In genomic region chr7:142556745-142557144, GRCh38 we compare ENCODE assay signal across 9 cellular contexts.
DNase-seq lines count a peak whose midpoint lies in the region; ATAC-seq and TF ChIP-seq lines count a peak whose summit lies in the region.
"Had no signal": no experiment of that assay in that cellular context is flagged by ENCODE, and none has a peak within 500 bp of the region (broad histone marks: within the 10 kb centered on the region; RNA-seq: fewer than 3 reads in every experiment).

No MANE protein-coding gene starts in this region.

- DNase-seq in AG04449 (ENCODE audit: low read depth, low spot score) (peak; percentile 91), iPS DF 4.7 (ENCODE audit: extremely low read depth, low spot score) (peak; percentile 49), NCI-H526 (lab: John Stamatoyannopoulos, UW) (no peak), SHP77 (lab: John Stamatoyannopoulos, UW) (no peak)
- DNase-seq in activated T-cell treated with anti-CD3 and anti-CD28 coated beads, Interleukin-2, amount 50 U/mL, for 72 hours: peak; percentile 19 to 22

- no peaks in the 10 kb centered on the region for H3K9me3 Mint-ChIP-seq in activated T-cell treated with anti-CD3 and anti-CD28 coated beads, Interleukin-2, amount 50 U/mL, for 72 hours
- H3K9me3 Mint-ChIP-seq: stimulated activated naive CD8-positive, alpha-beta T cell treated with anti-CD3 and anti-CD28 coated beads, Interleukin-15, Interleukin-2, amounts not matched to agents 100 ng/mL and 50 ng/mL, for 24 hours had no signal

- TF ChIP-seq CTCF in AG04449 (IDR thresholded peaks at IDR 0.05; ENCODE audit: insufficient read depth, low read length, missing control alignments): peak; percentile 45

- H3K4me3 ChIP-seq in AG04449 (ENCODE audit: low read depth, low read length): no peak overlapping the region

- no peaks in the 10 kb centered on the region for H3K36me3 Mint-ChIP-seq in activated T-cell treated with anti-CD3 and anti-CD28 coated beads, Interleukin-2, amount 50 U/mL, for 72 hours (ENCODE audit: insufficient read depth in 2 of 2)

- peaks cover 5% of the 10 kb centered on the region for H3K27me3 Mint-ChIP-seq in activated T-cell treated with anti-CD3 and anti-CD28 coated beads, Interleukin-2, amount 50 U/mL, for 72 hours (ENCODE audit: low read depth)

- ATAC-seq in HG03442 (IDR thresholded peaks at IDR 0.05; ENCODE audit: unreplicated experiment): peak; percentile 50
- ATAC-seq in activated T-cell treated with anti-CD3 and anti-CD28 coated beads, Interleukin-2, amount 50 U/mL, for 72 hours (replicated peaks in 1 of 2): peak; percentile 52 to 70
- ATAC-seq in HG02870 (IDR thresholded peaks at IDR 0.05; ENCODE audit: unreplicated experiment): no peak
- ATAC-seq in GM19395 (IDR thresholded peaks at IDR 0.05; ENCODE audit: unreplicated experiment): no peak

- H3K4me1 Mint-ChIP-seq in activated T-cell treated with anti-CD3 and anti-CD28 coated beads, Interleukin-2, amount 50 U/mL, for 72 hours (ENCODE audit: low read depth): peaks cover 20% of the 10 kb centered on the region

- CTCF ChIA-PET in AG04449 (lab: Yijun Ruan, JAX): interaction anchor here (0.6 to 4.1 kb wide), 2 partner anchors 31 to 33 kb away, joined by 3 to 24 read pairs; no protein-coding TSS in a partner anchor

- POLR2A ChIA-PET in AG04449 (lab: Yijun Ruan, JAX): interaction anchor here (0.5 to 1.1 kb wide), 3 partner anchors 12 to 14 kb away, joined by 3 to 5 read pairs (median 3); no protein-coding TSS in a partner anchor

- no peak overlapping the region for H3K4me3 Mint-ChIP-seq in activated T-cell treated with anti-CD3 and anti-CD28 coated beads, Interleukin-2, amount 50 U/mL, for 72 hours
- H3K4me3 Mint-ChIP-seq: stimulated activated naive CD8-positive, alpha-beta T cell treated with anti-CD3 and anti-CD28 coated beads, Interleukin-15, Interleukin-2, amounts not matched to agents 100 ng/mL and 50 ng/mL, for 24 hours had no signal

- H3K27ac Mint-ChIP-seq in activated T-cell treated with anti-CD3 and anti-CD28 coated beads, Interleukin-2, amount 50 U/mL, for 72 hours: no peak overlapping the region
- H3K27ac Mint-ChIP-seq: stimulated activated naive CD8-positive, alpha-beta T cell treated with anti-CD3 and anti-CD28 coated beads, Interleukin-15, Interleukin-2, amounts not matched to agents 100 ng/mL and 50 ng/mL, for 24 hours had no signal

Comparison
In these comparisons a context has a peak if more than half of its experiments do, and no peak if none do; other contexts are left out.
1. DNase-seq: peak in AG04449 (single experiment), activated T-cell treated with anti-CD3 and anti-CD28 coated beads, Interleukin-2, amount 50 U/mL, for 72 hours (2 of 2) and iPS DF 4.7 (single experiment); none in NCI-H526 (0 of 2) and SHP77 (0 of 2).
2. ATAC-seq: peak in HG03442 (single experiment) and activated T-cell treated with anti-CD3 and anti-CD28 coated beads, Interleukin-2, amount 50 U/mL, for 72 hours (2 of 2); none in HG02870 (single experiment) and GM19395 (single experiment).